26 cellular contexts compared by ENCODE assay signal in the genomic region with DNA sequence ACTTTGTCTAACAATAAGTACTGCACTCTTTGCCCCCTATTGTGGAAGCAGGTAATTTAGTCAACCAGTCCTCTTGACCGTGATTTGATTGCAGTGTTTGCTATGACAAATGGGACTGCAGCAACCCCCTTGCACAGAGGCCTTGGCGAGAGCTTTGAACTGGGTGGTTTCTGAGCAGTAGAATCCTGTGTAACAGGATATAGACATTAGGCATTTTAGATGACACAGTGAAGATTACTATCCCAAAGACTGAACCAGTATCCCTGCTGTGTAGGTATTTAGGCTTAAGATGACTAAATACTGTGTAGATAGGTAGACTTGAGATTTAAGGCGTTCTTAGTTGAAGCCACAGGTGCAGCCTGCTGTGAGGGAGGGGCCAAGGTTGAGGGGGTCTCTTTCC. TPM values are rescaled to one million over a fixed set of nuclear protein-coding genes. Genes with fewer than 3 reads are reported as not detected.
DNase-seq lines count a peak whose midpoint lies in the region; ATAC-seq and TF ChIP-seq lines count a peak whose summit lies in the region.
"Had no signal": no experiment of that assay in that cellular context is flagged by ENCODE, and none has a peak within 500 bp of the region (broad histone marks: within the 10 kb centered on the region; RNA-seq: fewer than 3 reads in every experiment).

No MANE protein-coding gene starts in this region.

- H3K27me3 ChIP-seq in hepatocyte: no peaks in the 10 kb centered on the region
- H3K27me3 ChIP-seq: dorsolateral prefrontal cortex, SJSA1, testis had no signal

- peaks cover 11% of the 10 kb centered on the region for H3K4me1 ChIP-seq in hepatocyte (ENCODE audit: insufficient read depth)
- H3K4me1 ChIP-seq: SJSA1 had no signal

- no peak overlapping the region for H3K27ac ChIP-seq in hepatocyte
- H3K27ac ChIP-seq: dorsolateral prefrontal cortex, SJSA1, skin epidermis, testis had no signal

- H3K9me2 ChIP-seq in hepatocyte (replicated peaks; ENCODE audit: insufficient read depth): no peaks in the 10 kb centered on the region

- H2AFZ ChIP-seq in hepatocyte: no peak overlapping the region

- no peaks in the 10 kb centered on the region for H3K36me3 Mint-ChIP-seq in activated naive CD8-positive, alpha-beta T cell treated with anti-CD3 and anti-CD28 coated beads, Interleukin-2, amount 10 ng/mL, durations not matched to agents 7 days and 5 days
- no peaks in the 10 kb centered on the region for H3K36me3 Mint-ChIP-seq in activated naive CD8-positive, alpha-beta T cell treated with anti-CD3 and anti-CD28 coated beads for 36 hours

- H4K20me1 ChIP-seq in hepatocyte (ENCODE audit: insufficient read depth, poor library complexity, severe bottlenecking): no peaks in the 10 kb centered on the region

- no peak for DNase-seq in activated naive CD8-positive, alpha-beta T cell treated with anti-CD3 and anti-CD28 coated beads, Interleukin-2, amount 10 ng/mL, durations not matched to agents 7 days and 5 days
- DNase-seq in activated naive CD8-positive, alpha-beta T cell treated with anti-CD3 and anti-CD28 coated beads for 36 hours: no peak
- DNase-seq in NCI-H2227 (lab: John Stamatoyannopoulos, UW; ENCODE audit: unreplicated experiment): peak; percentile 37
- peak; percentile 36 for DNase-seq in epithelial cell of esophagus (ENCODE audit: low read depth)
- DNase-seq in ACHN: no peak
- no peak for DNase-seq in NCI-H1436 (lab: John Stamatoyannopoulos, UW)
- no peak for DNase-seq in DMS114 treated with DMSO at 0.1 percent for 48 hours (lab: John Stamatoyannopoulos, UW; ENCODE audit: unreplicated experiment)
- no peak for DNase-seq in hepatocyte (ENCODE audit: low spot score)
- DNase-seq: activated CD4-positive, alpha-beta T cell treated with anti-CD3 and anti-CD28 coated beads, Interleukin-2, amount 50 U/mL, for 4 hours; C1 segment of cervical spinal cord; dorsolateral prefrontal cortex; EL; glutamatergic neuron; kidney glomerular epithelial cell; NCI-H1048; NCI-H187; NCI-H526 treated with DMSO at 0.1 percent for 48 hours; RPMI8226; stimulated activated naive CD8-positive, alpha-beta T cell treated with anti-CD3 and anti-CD28 coated beads, Interleukin-15, Interleukin-2, amounts not matched to agents 100 U/mL and 50 U/mL, for 24 hours; T-helper 1 cell; testis had no signal

- TF ChIP-seq CTCF in epithelial cell of esophagus (IDR thresholded peaks at IDR 0.05; ENCODE audit: insufficient read depth, low read depth, low read length, missing control alignments) (no peak), hepatocyte (IDR thresholded peaks at IDR 0.05; ENCODE audit: poor library complexity) (no peak)

- POLR2A ChIA-PET in activated naive CD8-positive, alpha-beta T cell treated with anti-CD3 and anti-CD28 coated beads, Interleukin-2, amount 10 ng/mL, durations not matched to agents 7 days and 5 days (lab: Charles Lee): interaction anchor here (0.8 to 2.7 kb wide), 2 partner anchors 10 to 29 kb away, joined by 3 to 13 read pairs; partner anchors contain the start of genes COMMD7 and DNMT3B

- H3K4me2 ChIP-seq in hepatocyte: no peak overlapping the region

- ATAC-seq in activated naive CD8-positive, alpha-beta T cell treated with anti-CD3 and anti-CD28 coated beads, Interleukin-2, amount 10 ng/mL, durations not matched to agents 7 days and 5 days (ENCODE audit: low read depth): peak; percentile 30
- ATAC-seq: stimulated activated naive CD8-positive, alpha-beta T cell treated with anti-CD3 and anti-CD28 coated beads, Interleukin-15, Interleukin-2, amounts not matched to agents 100 U/mL and 50 U/mL, for 24 hours had no signal

- in situ Hi-C loops in ACHN (cut with HindIII; ENCODE audit: low pct_ligation_motif_present, low pct_unique_long_range_greater_than_20kb, low sequenced_read_pairs): no loop called here

- H3K27ac Mint-ChIP-seq in activated naive CD8-positive, alpha-beta T cell treated with anti-CD3 and anti-CD28 coated beads, Interleukin-2, amount 10 ng/mL, durations not matched to agents 7 days and 5 days: no peak overlapping the region
- H3K27ac Mint-ChIP-seq in activated naive CD8-positive, alpha-beta T cell treated with anti-CD3 and anti-CD28 coated beads for 36 hours: no peak overlapping the region
- H3K27ac Mint-ChIP-seq: nephron had no signal

- no peaks in the 10 kb centered on the region for H3K9me3 Mint-ChIP-seq in activated naive CD8-positive, alpha-beta T cell treated with anti-CD3 and anti-CD28 coated beads, Interleukin-2, amount 10 ng/mL, durations not matched to agents 7 days and 5 days
- no peaks in the 10 kb centered on the region for H3K9me3 Mint-ChIP-seq in activated naive CD8-positive, alpha-beta T cell treated with anti-CD3 and anti-CD28 coated beads for 36 hours
- H3K9me3 Mint-ChIP-seq: central memory CD8-positive, alpha-beta T cell; nephron had no signal

- WGBS in hepatocyte (ENCODE audit: low lambda C conversion rate, missing lambda C conversion rate): 64% methylated on average over 3 of the region's 3 CpGs

- no peaks in the 10 kb centered on the region for H3K9me3 ChIP-seq in hepatocyte (ENCODE audit: low read depth)
- H3K9me3 ChIP-seq: SJSA1, testis had no signal

- peaks cover 30% of the 10 kb centered on the region for H3K4me1 Mint-ChIP-seq in activated naive CD8-positive, alpha-beta T cell treated with anti-CD3 and anti-CD28 coated beads, Interleukin-2, amount 10 ng/mL, durations not matched to agents 7 days and 5 days
- H3K4me1 Mint-ChIP-seq in activated naive CD8-positive, alpha-beta T cell treated with anti-CD3 and anti-CD28 coated beads for 36 hours: peaks cover 29% of the 10 kb centered on the region

- H3K4me3 ChIP-seq in epithelial cell of esophagus (ENCODE audit: low read length) (no peak overlapping the region), hepatocyte (no peak overlapping the region)
- H3K4me3 ChIP-seq: dorsolateral prefrontal cortex, lung, SJSA1, skin epidermis, testis had no signal

- no peaks in the 10 kb centered on the region for H3K36me3 ChIP-seq in hepatocyte (replicated peaks; ENCODE audit: insufficient read depth, low read depth)
- H3K36me3 ChIP-seq: SJSA1 had no signal

- no peak overlapping the region for H3K4me3 Mint-ChIP-seq in activated naive CD8-positive, alpha-beta T cell treated with anti-CD3 and anti-CD28 coated beads, Interleukin-2, amount 10 ng/mL, durations not matched to agents 7 days and 5 days
- H3K4me3 Mint-ChIP-seq in activated naive CD8-positive, alpha-beta T cell treated with anti-CD3 and anti-CD28 coated beads for 36 hours: no peak overlapping the region
- H3K4me3 Mint-ChIP-seq: central memory CD8-positive, alpha-beta T cell; nephron had no signal

- no peaks in the 10 kb centered on the region for H3K27me3 Mint-ChIP-seq in activated naive CD8-positive, alpha-beta T cell treated with anti-CD3 and anti-CD28 coated beads, Interleukin-2, amount 10 ng/mL, durations not matched to agents 7 days and 5 days
- no peaks in the 10 kb centered on the region for H3K27me3 Mint-ChIP-seq in activated naive CD8-positive, alpha-beta T cell treated with anti-CD3 and anti-CD28 coated beads for 36 hours
- H3K27me3 Mint-ChIP-seq: central memory CD8-positive, alpha-beta T cell had no signal

- peaks cover 21% of the 10 kb centered on the region for H3K79me2 ChIP-seq in hepatocyte

RNA-seq across cellular contexts. Expression of gene DNMT3B, which starts 9.9 kb away (rescaled TPM):
- total RNA-seq in activated naive CD8-positive, alpha-beta T cell treated with anti-CD3 and anti-CD28 coated beads, Interleukin-2, amount 10 ng/mL, durations not matched to agents 7 days and 5 days: 1 to 10 TPM; 4.9 to 6.6 TPM
- 1 to 10 TPM; 2.6 TPM for total RNA-seq in activated naive CD8-positive, alpha-beta T cell treated with anti-CD3 and anti-CD28 coated beads for 36 hours
- total RNA-seq in hepatocyte: 4.3 and 4.5 TPM in 2 replicates
- polyA plus RNA-seq in hepatocyte: 5.2 and 5.3 TPM in 2 replicates

RNA-seq across cellular contexts. Expression of gene COMMD7, which starts 28.8 kb away (rescaled TPM):
- total RNA-seq in activated naive CD8-positive, alpha-beta T cell treated with anti-CD3 and anti-CD28 coated beads, Interleukin-2, amount 10 ng/mL, durations not matched to agents 7 days and 5 days: 10 to 100 TPM; 52.6 to 55.6 TPM
- total RNA-seq in activated naive CD8-positive, alpha-beta T cell treated with anti-CD3 and anti-CD28 coated beads for 36 hours: 10 to 100 TPM; 31.2 to 31.5 TPM
- 62.7 and 75.0 TPM in 2 replicates for total RNA-seq in hepatocyte
- polyA plus RNA-seq in hepatocyte: 106 and 118 TPM in 2 replicates

RNA-seq across cellular contexts. Expression of gene MAPRE1, which starts 47.7 kb away (rescaled TPM):
- total RNA-seq in activated naive CD8-positive, alpha-beta T cell treated with anti-CD3 and anti-CD28 coated beads, Interleukin-2, amount 10 ng/mL, durations not matched to agents 7 days and 5 days: 100 to 1,000 TPM; 108 to 109 TPM
- 100 to 1,000 TPM; 154 to 156 TPM for total RNA-seq in activated naive CD8-positive, alpha-beta T cell treated with anti-CD3 and anti-CD28 coated beads for 36 hours
- 141 and 147 TPM in 2 replicates for total RNA-seq in hepatocyte
- polyA plus RNA-seq in hepatocyte: 54.8 and 67.7 TPM in 2 replicates

Comparison
In these comparisons a context has a peak if more than half of its experiments do, and no peak if none do; other contexts are left out.
1. DNase-seq: peak in NCI-H2227 (single experiment) and epithelial cell of esophagus (single experiment); none in activated naive CD8-positive, alpha-beta T cell treated with anti-CD3 and anti-CD28 coated beads, Interleukin-2, amount 10 ng/mL, durations not matched to agents 7 days and 5 days (single experiment), activated naive CD8-positive, alpha-beta T cell treated with anti-CD3 and anti-CD28 coated beads for 36 hours (single experiment), ACHN (single experiment), NCI-H1436 (single experiment), DMS114 treated with DMSO at 0.1 percent for 48 hours (single experiment) and hepatocyte (single experiment).